ENCODE assay signal across 8 cellular contexts in the genomic region with DNA sequence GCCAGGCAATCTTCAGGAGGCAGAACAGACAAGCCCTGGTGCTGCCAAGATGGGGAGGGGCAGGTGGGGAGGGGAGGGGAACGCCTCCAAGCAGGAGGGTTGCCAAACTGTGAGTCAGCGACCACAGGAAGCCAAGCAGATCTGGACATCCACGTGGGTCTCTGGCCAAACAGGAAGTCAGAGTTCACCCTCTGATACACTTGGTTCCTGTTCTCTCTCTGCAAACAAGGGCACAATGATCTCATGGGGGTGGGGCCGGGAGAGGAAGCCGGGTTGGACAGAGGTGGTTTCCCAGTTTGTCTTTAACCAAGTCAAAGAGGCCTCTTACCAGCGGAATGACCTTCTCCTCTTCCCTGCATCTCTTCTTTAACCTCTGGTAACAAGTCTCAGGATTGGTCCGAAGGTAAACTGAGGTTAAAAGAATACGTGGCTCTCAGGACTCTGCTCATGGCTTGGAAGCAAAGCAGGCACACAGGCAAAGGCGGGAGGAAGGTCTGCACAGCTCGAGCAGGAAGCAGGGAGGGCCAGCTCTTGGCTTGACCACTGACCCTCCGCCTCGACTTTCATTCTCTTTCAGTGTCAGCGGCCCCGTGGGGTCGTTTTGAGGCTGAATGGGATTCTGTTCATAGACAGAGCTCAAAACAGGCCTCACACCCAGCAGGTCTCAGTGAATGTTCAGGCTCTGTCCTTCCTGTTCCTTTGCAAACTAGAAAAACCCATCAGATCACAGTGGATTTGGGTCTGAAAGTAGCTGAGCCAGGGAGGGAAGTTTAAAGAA. TPM values are rescaled to one million over a fixed set of nuclear protein-coding genes. Genes with fewer than 3 reads are reported as not detected.
DNase-seq lines count a peak whose midpoint lies in the region; ATAC-seq, FAIRE-seq and TF ChIP-seq lines count a peak whose summit lies in the region.

No MANE protein-coding gene starts in this region.

- peak; percentile 98 for ATAC-seq in HG02763 (IDR thresholded peaks at IDR 0.05; ENCODE audit: unreplicated experiment)
- peak; percentile 96 to 97 for ATAC-seq in lower lobe of right lung

- H3K9me3 ChIP-seq in lower lobe of right lung, result no peaks in the 10 kb centered on the region

- peak overlapping the region; percentile 39 for H3K4me3 ChIP-seq in lower lobe of right lung
- H3K4me3 ChIP-seq in H7 (ENCODE audit: insufficient read depth, low read depth, low read length), result no peak overlapping the region

- intact Hi-C loops in lower lobe of right lung (cut with DNase I), result no loop called here

- peak; percentile 99 for FAIRE-seq in GM12892 (lab: Jason Lieb, UNC)

- peak; percentile 85 for DNase-seq in GM12892 (ENCODE audit: insufficient read length)
- DNase-seq in NCI-H2029 (lab: John Stamatoyannopoulos, UW), result peak; percentile 86
- DNase-seq in activated CD4-positive, alpha-beta T cell treated with anti-CD3 and anti-CD28 coated beads for 4 hours, result peak; percentile 70 to 71
- peak; percentile 91 for DNase-seq in dedifferentiated amniotic fluid mesenchymal stem cell (ENCODE audit: extremely low spot score)
- peak; percentile 96 for DNase-seq in lower lobe of right lung
- peak; percentile 33 to 73 (median 65) for DNase-seq in stimulated activated CD4-positive, alpha-beta T cell treated with anti-CD3 and anti-CD28 coated beads, TNF-alpha, amount 100 ng/mL, for 1 hour (ENCODE audit: low read depth in 3 of 3, low spot score in 1 of 3)
- no peak for DNase-seq in H7

- H3K27me3 ChIP-seq in lower lobe of right lung (ENCODE audit: low read depth) (no peaks in the 10 kb centered on the region), H7 (ENCODE audit: control insufficient read depth, insufficient read depth, low read length) (no peaks in the 10 kb centered on the region)

- TF ChIP-seq CTCF in lower lobe of right lung (IDR thresholded peaks at IDR 0.05), result no peak

- no peak for TF ChIP-seq POLR2A in GM12892 (IDR thresholded peaks at IDR 0.05; ENCODE audit: low read depth, low read length)

- H3K4me1 ChIP-seq in lower lobe of right lung, result peaks cover 82% of the 10 kb centered on the region

- peaks cover 6% of the 10 kb centered on the region for H3K36me3 ChIP-seq in lower lobe of right lung
- H3K36me3 ChIP-seq in H7 (replicated peaks; ENCODE audit: control insufficient read depth, insufficient read depth, low read length), result no peaks in the 10 kb centered on the region

- peak overlapping the region; percentile 98 for H3K27ac ChIP-seq in lower lobe of right lung

RNA-seq across cellular contexts. Expression of gene TK2, which starts 32.9 kb away (rescaled TPM):
- polyA plus RNA-seq in GM12892 (2012; ENCODE audit: missing spikeins), result 4.1 TPM
- 36.2 TPM for total RNA-seq in lower lobe of right lung
- 7.9 and 10.1 TPM in 2 replicates for total RNA-seq in H7 (2014; rRNA removed; shearing (Covaris generic))

RNA-seq across cellular contexts. Expression of gene CKLF, which starts 35.4 kb away (rescaled TPM):
- 81.1 TPM for polyA plus RNA-seq in GM12892 (2012; ENCODE audit: missing spikeins)
- total RNA-seq in lower lobe of right lung, result 64.9 TPM
- total RNA-seq in H7 (2014; rRNA removed; shearing (Covaris generic)), result 34.7 and 35.0 TPM in 2 replicates

RNA-seq across cellular contexts. Expression of gene CMTM1, which starts 49.2 kb away (rescaled TPM):
- polyA plus RNA-seq in GM12892 (2012; ENCODE audit: missing spikeins), result 1.0 TPM
- 8.1 TPM for total RNA-seq in lower lobe of right lung
- 1.4 and 2.1 TPM in 2 replicates for total RNA-seq in H7 (2014; rRNA removed; shearing (Covaris generic))
